In the genomic region with DNA sequence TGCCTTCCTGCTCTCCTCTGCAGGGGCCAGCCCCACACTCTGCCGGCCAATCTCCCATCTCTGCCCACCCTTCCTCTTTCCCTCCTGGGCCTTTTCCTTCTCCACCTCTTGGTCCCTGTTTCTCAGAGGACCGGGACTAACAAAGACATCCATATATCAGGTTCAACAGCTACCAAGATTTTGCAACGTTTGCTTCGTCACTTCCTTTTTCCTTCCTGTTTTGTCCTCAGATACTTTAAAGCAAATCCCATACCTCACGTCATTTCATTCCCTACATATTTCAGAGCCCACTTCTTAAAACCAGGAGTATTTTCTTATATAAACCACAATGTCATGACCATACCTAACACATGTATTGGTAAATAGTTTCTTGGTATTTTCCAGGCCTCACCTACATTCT, we compare ENCODE assay signal across 2 cellular contexts.
TF ChIP-seq lines count a peak whose summit lies in the region.

No MANE protein-coding gene starts in this region.

TF ChIP-seq in IMR-90, 13 proteins besides CTCF, POLR2A, EP300 and RAD21:
- TF ChIP-seq NFE2L2 (IDR thresholded peaks at IDR 0.05; ENCODE audit: low read depth, low read length) (no peak), FOS (IDR thresholded peaks at IDR 0.05; ENCODE audit: low read depth, low read length) (no peak)
TF ChIP-seq in IMR-90: peak in this region for 0.

TF ChIP-seq in HepG2, 621 proteins besides CTCF, POLR2A, EP300 and RAD21:
- peak; percentile 65 for TF ChIP-seq CEBPG (CRISPR knock-in tag; IDR thresholded peaks at IDR 0.05)
- no peak for TF ChIP-seq GABPA (IDR thresholded peaks at IDR 0.05; ENCODE audit: low read depth, low read length)
- TF ChIP-seq GABPA (CRISPR knock-in tag; IDR thresholded peaks at IDR 0.05; ENCODE audit: low read depth) = peak; percentile 88
- peak; percentile 43; the same call in 1 of the 2 replicates for TF ChIP-seq ELF1 (CRISPR knock-in tag; IDR thresholded peaks at IDR 0.05)
- TF ChIP-seq SAP130 (CRISPR knock-in tag; IDR thresholded peaks at IDR 0.05; ENCODE audit: low read depth) = peak; percentile 34; the same call in 1 of the 2 replicates
- TF ChIP-seq KAT8 (CRISPR knock-in tag; IDR thresholded peaks at IDR 0.05) = peak; percentile 25; the same call in 1 of the 2 replicates
- TF ChIP-seq, protein P1, sequence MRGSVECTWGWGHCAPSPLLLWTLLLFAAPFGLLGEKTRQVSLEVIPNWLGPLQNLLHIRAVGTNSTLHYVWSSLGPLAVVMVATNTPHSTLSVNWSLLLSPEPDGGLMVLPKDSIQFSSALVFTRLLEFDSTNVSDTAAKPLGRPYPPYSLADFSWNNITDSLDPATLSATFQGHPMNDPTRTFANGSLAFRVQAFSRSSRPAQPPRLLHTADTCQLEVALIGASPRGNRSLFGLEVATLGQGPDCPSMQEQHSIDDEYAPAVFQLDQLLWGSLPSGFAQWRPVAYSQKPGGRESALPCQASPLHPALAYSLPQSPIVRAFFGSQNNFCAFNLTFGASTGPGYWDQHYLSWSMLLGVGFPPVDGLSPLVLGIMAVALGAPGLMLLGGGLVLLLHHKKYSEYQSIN (CRISPR knock-in tag; IDR thresholded peaks at IDR 0.05; ENCODE audit: borderline replicate concordance) = no peak
- no peak for TF ChIP-seq ZNF10 (CRISPR knock-in tag; IDR thresholded peaks at IDR 0.05; ENCODE audit: borderline replicate concordance, low read depth)
- TF ChIP-seq ZNF709 (CRISPR knock-in tag; IDR thresholded peaks at IDR 0.05) = no peak
- TF ChIP-seq CREM (IDR thresholded peaks at IDR 0.05) = peak; percentile 71
- TF ChIP-seq CREM (CRISPR knock-in tag; IDR thresholded peaks at IDR 0.05) = no peak
- peak; percentile 72; the same call in 1 of the 2 replicates for TF ChIP-seq CEBPB (IDR thresholded peaks at IDR 0.05; ENCODE audit: borderline replicate concordance, low read depth, low read length)
- peak; percentile 65 for TF ChIP-seq GABPB1 (CRISPR knock-in tag; IDR thresholded peaks at IDR 0.05)
- TF ChIP-seq CREB1 (IDR thresholded peaks at IDR 0.05) = peak; percentile 70
- peak; percentile 91 for TF ChIP-seq CREB1 (CRISPR knock-in tag; IDR thresholded peaks at IDR 0.05)
- TF ChIP-seq YEATS4 (CRISPR knock-in tag; IDR thresholded peaks at IDR 0.05; ENCODE audit: borderline replicate concordance) = 0 out of 2 replicates have a peak, but pooled peaks have one; percentile 10
- TF ChIP-seq ZNF441 (CRISPR knock-in tag; IDR thresholded peaks at IDR 0.05; ENCODE audit: borderline replicate concordance) = no peak
